ENCODE assay signal across 7 cellular contexts in the genomic region with DNA sequence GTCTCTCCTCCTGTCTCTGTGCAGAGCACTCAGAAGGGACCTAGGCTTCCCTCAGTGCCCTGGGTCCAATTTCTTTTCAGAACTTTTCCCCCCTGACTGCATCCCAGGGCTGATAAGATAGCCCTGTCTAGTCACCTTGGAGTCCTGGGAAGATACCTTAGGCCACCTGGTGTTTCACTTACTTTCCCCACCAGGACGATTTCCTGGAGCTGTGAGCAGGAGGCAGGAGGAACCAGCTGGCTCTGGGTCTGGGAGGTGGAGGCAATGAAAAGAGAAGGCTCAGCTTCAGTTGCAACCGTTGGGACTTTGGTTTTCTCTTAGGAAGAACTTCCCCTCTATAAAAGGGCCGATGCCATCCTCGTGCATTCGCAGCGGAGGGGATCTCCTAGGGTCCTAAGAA. TPM values are rescaled to one million over a fixed set of nuclear protein-coding genes. Genes with fewer than 3 reads are reported as not detected.
"Had no signal": no experiment of that assay in that cellular context is flagged by ENCODE, and none has a peak within 500 bp of the region (broad histone marks: within the 10 kb centered on the region; RNA-seq: fewer than 3 reads in every experiment).

No MANE protein-coding gene starts in this region.

RNA-seq across cellular contexts. Expression of gene CDRT15L2, which starts 12.1 kb away (rescaled TPM):
- total RNA-seq: GM23248, H4, H7, HepG2, HFFc6, HT1080 had no signal
- polyA plus RNA-seq: GM23248, HepG2, IgD-negative memory B cell had no signal
